1 cellular context compared by ENCODE assay signal in the genomic region with DNA sequence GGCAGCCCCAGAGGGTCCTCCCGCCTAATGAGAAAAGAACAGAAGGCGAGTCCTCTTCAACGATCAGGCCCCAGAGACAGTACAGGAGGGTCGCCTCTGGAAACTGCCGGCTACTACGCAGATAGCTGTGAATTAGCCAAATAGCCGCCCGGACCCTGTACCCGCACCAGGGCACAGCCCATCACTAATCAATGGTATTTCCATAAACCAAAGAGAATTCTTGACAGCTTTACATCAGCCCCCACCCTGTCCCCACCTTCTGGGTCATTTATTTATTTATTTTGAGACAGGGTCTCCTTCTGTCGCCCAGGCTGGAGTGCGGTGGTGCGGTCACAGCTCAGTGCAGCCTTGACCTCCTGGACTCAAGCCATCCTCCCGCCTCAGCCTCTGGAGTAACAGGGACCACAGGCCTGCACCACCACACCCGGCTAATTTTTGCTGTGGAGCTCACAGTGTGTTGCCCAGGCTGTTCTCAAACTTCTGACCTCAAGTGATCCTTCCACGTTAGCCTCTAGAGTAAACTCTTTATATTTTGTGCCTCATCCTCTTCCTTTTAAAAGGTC.
TF ChIP-seq lines count a peak whose summit lies in the region.

No MANE protein-coding gene starts in this region.

TF ChIP-seq in H1, 55 proteins besides CTCF, POLR2A, EP300 and RAD21:
- TF ChIP-seq E2F6 (IDR thresholded peaks at IDR 0.05) (no peak), HDAC2 (IDR thresholded peaks at IDR 0.05; ENCODE audit: borderline replicate concordance in 1 of 2, low read depth in 2 of 2, low read length in 2 of 2) (no peak), TEAD4 (IDR thresholded peaks at IDR 0.05; ENCODE audit: low read depth, low read length) (no peak), TCF12 (IDR thresholded peaks at IDR 0.05; ENCODE audit: low read depth, low read length) (no peak), CREB1 (IDR thresholded peaks at IDR 0.05) (no peak), POU5F1 (IDR thresholded peaks at IDR 0.05; ENCODE audit: low read depth, low read length) (no peak)
